Comparison of ENCODE assay signal across 23 cellular contexts in the genomic region with DNA sequence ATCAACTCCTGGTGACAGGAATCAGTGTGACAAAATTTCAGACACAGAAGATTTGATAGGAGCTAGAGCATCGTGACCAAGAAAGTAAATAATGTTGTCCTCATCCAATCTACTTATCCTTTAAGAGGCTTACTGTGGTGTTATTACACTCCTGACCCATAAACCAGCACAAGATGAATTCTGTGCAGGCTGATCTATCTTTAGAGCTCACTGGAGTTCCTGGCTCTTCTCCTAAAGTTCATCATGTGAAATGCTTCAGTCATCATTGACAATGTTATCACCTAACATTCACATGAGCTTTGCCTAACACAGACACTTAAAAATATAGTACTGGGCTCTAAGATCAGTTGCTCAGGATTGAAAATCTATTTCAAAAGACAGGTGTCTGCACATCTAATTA.
"Had no signal": no experiment of that assay in that cellular context is flagged by ENCODE, and none has a peak within 500 bp of the region (broad histone marks: within the 10 kb centered on the region; RNA-seq: fewer than 3 reads in every experiment).

No MANE protein-coding gene starts in this region.

- ATAC-seq: activated CD8-positive, alpha-beta memory T cell treated with anti-CD3 and anti-CD28 coated beads, Interleukin-2, amount 10 ng/mL, durations not matched to agents 7 days and 5 days; activated CD8-positive, alpha-beta T cell treated with anti-CD3 and anti-CD28 coated beads for 36 hours; activated naive CD8-positive, alpha-beta T cell treated with anti-CD3 and anti-CD28 coated beads, Interleukin-2, amount 50 U/mL, for 24 hours; effector memory CD8-positive, alpha-beta T cell; left colon; naive thymus-derived CD8-positive, alpha-beta T cell; stimulated activated naive CD8-positive, alpha-beta T cell treated with anti-CD3 and anti-CD28 coated beads, Interleukin-15, amount 100 ng/mL, for 72 hours; T-cell had no signal

- H3K27me3 Mint-ChIP-seq: activated CD4-positive, alpha-beta T cell treated with anti-CD3 and anti-CD28 coated beads, Interleukin-2, amount 10 ng/mL, durations not matched to agents 7 days and 5 days; activated CD8-positive, alpha-beta memory T cell treated with anti-CD3 and anti-CD28 coated beads, Interleukin-2, amount 10 ng/mL, durations not matched to agents 7 days and 5 days; activated CD8-positive, alpha-beta T cell treated with anti-CD3 and anti-CD28 coated beads for 36 hours; activated naive CD8-positive, alpha-beta T cell treated with anti-CD3 and anti-CD28 coated beads, Interleukin-2, amount 50 U/mL, for 24 hours; effector memory CD8-positive, alpha-beta T cell; stimulated activated naive CD8-positive, alpha-beta T cell treated with anti-CD3 and anti-CD28 coated beads, Interleukin-15, amount 100 ng/mL, for 72 hours had no signal

- H3K4me3 Mint-ChIP-seq: activated CD4-positive, alpha-beta T cell treated with anti-CD3 and anti-CD28 coated beads, Interleukin-2, amount 10 ng/mL, durations not matched to agents 7 days and 5 days; activated CD8-positive, alpha-beta memory T cell treated with anti-CD3 and anti-CD28 coated beads, Interleukin-2, amount 10 ng/mL, durations not matched to agents 7 days and 5 days; activated CD8-positive, alpha-beta T cell treated with anti-CD3 and anti-CD28 coated beads for 36 hours; activated naive CD8-positive, alpha-beta T cell treated with anti-CD3 and anti-CD28 coated beads, Interleukin-2, amount 50 U/mL, for 24 hours; effector memory CD8-positive, alpha-beta T cell; mesothelial cell of epicardium; naive thymus-derived CD8-positive, alpha-beta T cell; stimulated activated naive CD8-positive, alpha-beta T cell treated with anti-CD3 and anti-CD28 coated beads, Interleukin-15, amount 100 ng/mL, for 72 hours; T-cell; T-helper 2 cell treated with Interferon-gamma antibody and Interleukin-4, amounts not matched to agents 5 μg/mL and 100 μg/mL, for 36 hours had no signal

- DNase-seq: activated CD4-positive, alpha-beta T cell treated with anti-CD3 and anti-CD28 coated beads, Interleukin-2, amount 10 ng/mL, durations not matched to agents 7 days and 5 days; activated CD4-positive, CD25-positive, alpha-beta regulatory T cell treated with anti-CD3 and anti-CD28 coated beads, Interleukin-2, amount 50 U/mL, for 72 hours; activated CD8-positive, alpha-beta memory T cell treated with anti-CD3 and anti-CD28 coated beads, Interleukin-2, amount 10 ng/mL, durations not matched to agents 7 days and 5 days; activated CD8-positive, alpha-beta T cell treated with anti-CD3 and anti-CD28 coated beads for 36 hours; activated effector memory CD4-positive, alpha-beta T cell treated with anti-CD3 and anti-CD28 coated beads, Interleukin-2, amount 50 U/mL, for 16 hours; activated naive CD4-positive, alpha-beta T cell treated with anti-CD3 and anti-CD28 coated beads, Interleukin-2, amount 50 U/mL, for 16 hours; activated naive CD8-positive, alpha-beta T cell treated with anti-CD3 and anti-CD28 coated beads, Interleukin-2, amount 50 U/mL, for 24 hours; activated T-cell treated with anti-CD3 and anti-CD28 coated beads for 4 hours; caudate nucleus; dorsolateral prefrontal cortex; effector memory CD8-positive, alpha-beta T cell; islet precursor cell; left colon; naive thymus-derived CD8-positive, alpha-beta T cell; retina; stimulated activated CD4-positive, alpha-beta T cell treated with anti-CD3 and anti-CD28 coated beads, Interleukin-4, amount 100 ng/mL, for 24 hours; stimulated activated naive CD8-positive, alpha-beta T cell treated with anti-CD3 and anti-CD28 coated beads, Interleukin-15, amount 100 ng/mL, for 72 hours; T-cell had no signal

- H3K27ac Mint-ChIP-seq: activated CD4-positive, alpha-beta T cell treated with anti-CD3 and anti-CD28 coated beads, Interleukin-2, amount 10 ng/mL, durations not matched to agents 7 days and 5 days; activated CD8-positive, alpha-beta memory T cell treated with anti-CD3 and anti-CD28 coated beads, Interleukin-2, amount 10 ng/mL, durations not matched to agents 7 days and 5 days; activated CD8-positive, alpha-beta T cell treated with anti-CD3 and anti-CD28 coated beads for 36 hours; activated naive CD8-positive, alpha-beta T cell treated with anti-CD3 and anti-CD28 coated beads, Interleukin-2, amount 50 U/mL, for 24 hours; effector memory CD8-positive, alpha-beta T cell; mesothelial cell of epicardium; naive thymus-derived CD8-positive, alpha-beta T cell; stimulated activated naive CD8-positive, alpha-beta T cell treated with anti-CD3 and anti-CD28 coated beads, Interleukin-15, amount 100 ng/mL, for 72 hours; T-cell; T-helper 2 cell treated with Interferon-gamma antibody and Interleukin-4, amounts not matched to agents 5 μg/mL and 100 μg/mL, for 36 hours had no signal

- H3K27ac ChIP-seq: dorsolateral prefrontal cortex, tibial nerve, VCaP had no signal

- H3K27me3 ChIP-seq: dorsolateral prefrontal cortex, esophagus muscularis mucosa, tibial nerve had no signal

- H3K4me1 Mint-ChIP-seq: activated naive CD8-positive, alpha-beta T cell treated with anti-CD3 and anti-CD28 coated beads, Interleukin-2, amount 50 U/mL, for 24 hours; stimulated activated naive CD8-positive, alpha-beta T cell treated with anti-CD3 and anti-CD28 coated beads, Interleukin-15, amount 100 ng/mL, for 72 hours had no signal

- H3K36me3 ChIP-seq: esophagus muscularis mucosa, tibial nerve had no signal

- H3K4me3 ChIP-seq: dorsolateral prefrontal cortex, esophagus muscularis mucosa, tibial nerve had no signal

- H3K9me3 Mint-ChIP-seq: activated CD4-positive, alpha-beta T cell treated with anti-CD3 and anti-CD28 coated beads, Interleukin-2, amount 10 ng/mL, durations not matched to agents 7 days and 5 days; activated CD8-positive, alpha-beta T cell treated with anti-CD3 and anti-CD28 coated beads for 36 hours; stimulated activated naive CD8-positive, alpha-beta T cell treated with anti-CD3 and anti-CD28 coated beads, Interleukin-15, amount 100 ng/mL, for 72 hours; T-helper 2 cell treated with Interferon-gamma antibody and Interleukin-4, amounts not matched to agents 5 μg/mL and 100 μg/mL, for 36 hours had no signal

- H3K4me1 ChIP-seq: tibial nerve had no signal

- H3K36me3 Mint-ChIP-seq: activated CD8-positive, alpha-beta memory T cell treated with anti-CD3 and anti-CD28 coated beads, Interleukin-2, amount 10 ng/mL, durations not matched to agents 7 days and 5 days; mesothelial cell of epicardium; naive thymus-derived CD8-positive, alpha-beta T cell; T-cell had no signal
